18 cellular contexts compared by ENCODE assay signal in the genomic region with DNA sequence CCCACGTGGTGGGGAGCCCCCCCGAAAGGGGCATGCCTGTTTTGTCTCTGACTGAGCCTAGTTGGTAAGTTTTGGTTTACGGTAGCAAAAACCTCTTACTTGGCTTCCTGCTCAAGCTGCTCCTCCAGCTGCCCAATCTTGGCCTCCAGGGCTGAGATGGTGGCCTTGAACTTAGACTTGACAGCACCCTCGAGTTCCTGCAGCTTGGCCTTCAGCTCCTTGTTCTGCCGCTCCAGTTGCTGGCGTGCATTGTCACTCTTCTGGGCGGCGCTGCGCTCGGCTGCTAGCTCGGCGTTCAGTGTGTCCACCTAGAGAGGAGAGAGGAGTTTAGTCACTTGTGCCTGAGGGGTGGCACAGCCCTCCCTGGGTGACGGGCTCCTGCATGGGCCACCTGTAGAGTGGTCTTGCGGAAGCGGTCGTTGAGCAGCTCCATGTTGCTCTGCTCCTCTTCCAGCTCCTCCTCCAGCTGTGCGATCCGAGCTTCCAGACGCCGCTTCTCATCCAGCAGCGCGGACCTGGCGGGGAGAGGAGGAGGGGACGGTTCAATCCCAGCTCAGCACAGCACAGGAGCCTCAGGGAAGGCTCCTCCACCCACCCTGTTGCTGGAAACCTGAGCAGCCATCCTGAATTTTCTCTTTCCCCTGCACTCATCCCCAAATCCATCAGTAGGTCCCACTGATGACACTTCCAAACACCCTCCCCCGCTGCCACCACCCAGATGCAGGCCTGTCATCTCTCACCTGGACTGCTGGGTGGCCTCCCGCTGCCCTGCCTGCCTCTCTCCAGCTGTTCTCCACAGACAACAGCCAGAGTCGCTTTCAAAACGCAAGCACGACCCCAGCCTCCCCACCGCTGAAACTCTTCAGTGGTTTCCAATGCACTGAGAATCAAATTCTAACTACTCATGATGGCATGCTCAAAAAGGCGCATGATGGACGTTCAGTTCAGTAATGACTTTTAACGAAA. TPM values are rescaled to one million over a fixed set of nuclear protein-coding genes. Genes with fewer than 3 reads are reported as not detected.
DNase-seq lines count a peak whose midpoint lies in the region; ATAC-seq and TF ChIP-seq lines count a peak whose summit lies in the region.
"Had no signal": no experiment of that assay in that cellular context is flagged by ENCODE, and none has a peak within 500 bp of the region (broad histone marks: within the 10 kb centered on the region; RNA-seq: fewer than 3 reads in every experiment).

No MANE protein-coding gene starts in this region.

- 64 to 86% (median 71%) methylated on average over 21 to 33 of the region's 33 CpGs for WGBS in adrenal gland, 4 donors

- no peak overlapping the region for H3K4me3 ChIP-seq in adrenal gland
- no peak overlapping the region for H3K4me3 ChIP-seq in skeletal muscle satellite cell (ENCODE audit: low read length)
- H3K4me3 ChIP-seq: GM12878, PC-9, spleen, vagina had no signal

- TF ChIP-seq POLR2A in adrenal gland (IDR thresholded peaks at IDR 0.05), result no peak

- intact Hi-C loops in CD4-positive, alpha-beta T cell (cut with DNase I, micrococcal nuclease), result no loop called here
- intact Hi-C loops in adrenal gland (cut with DNase I), result no loop called here

- CTCF ChIA-PET in CD4-positive, alpha-beta T cell (lab: Charles Lee), result no interaction called here

- peak overlapping the region; percentile 46 for H3K9ac ChIP-seq in skeletal muscle satellite cell (ENCODE audit: low read depth, low read length)

- no peak overlapping the region for H3K27ac Mint-ChIP-seq in CD4-positive, alpha-beta T cell
- peak overlapping the region; percentile 28 for H3K27ac Mint-ChIP-seq in glutamatergic neuron (ENCODE audit: unreplicated experiment)
- H3K27ac Mint-ChIP-seq: activated T-helper 2 cell treated with anti-CD3 and anti-CD28 coated beads, Interferon-gamma antibody, Interleukin-2, Interleukin-4, amounts not matched to agents 10 μg/mL and 5 μg/mL and 100 μg/mL, durations not matched to agents 14 hours and 24 hours and 36 hours had no signal

- no peaks in the 10 kb centered on the region for H3K27me3 ChIP-seq in CD4-positive, alpha-beta T cell (ENCODE audit: control insufficient read depth, insufficient read depth, low read length)
- H3K27me3 ChIP-seq in adrenal gland, result no peaks in the 10 kb centered on the region
- H3K27me3 ChIP-seq in skeletal muscle satellite cell (ENCODE audit: control insufficient read depth, insufficient read depth, low read length), result no peaks in the 10 kb centered on the region
- H3K27me3 ChIP-seq: spleen, vagina had no signal

- no peak for TF ChIP-seq CTCF in CD4-positive, alpha-beta T cell (IDR thresholded peaks at IDR 0.05)
- no peak for TF ChIP-seq CTCF in adrenal gland (IDR thresholded peaks at IDR 0.05)
- no peak for TF ChIP-seq CTCF in glutamatergic neuron (IDR thresholded peaks at IDR 0.05; ENCODE audit: partially characterized antibody, unreplicated experiment)

- peaks cover 96% of the 10 kb centered on the region for H3K36me3 Mint-ChIP-seq in CD4-positive, alpha-beta T cell (ENCODE audit: low read depth)
- peaks cover 22% of the 10 kb centered on the region for H3K36me3 Mint-ChIP-seq in glutamatergic neuron (ENCODE audit: unreplicated experiment)

- no peaks in the 10 kb centered on the region for H3K27me3 Mint-ChIP-seq in CD4-positive, alpha-beta T cell
- H3K27me3 Mint-ChIP-seq in glutamatergic neuron (ENCODE audit: unreplicated experiment), result peaks cover 6% of the 10 kb centered on the region

- peaks cover 0 to 57% of the 10 kb centered on the region in 2 donors for H3K36me3 ChIP-seq in adrenal gland (replicated peaks in 1 of 2)
- H3K36me3 ChIP-seq in skeletal muscle satellite cell (ENCODE audit: insufficient read depth, low read length), result peaks cover 60% of the 10 kb centered on the region

- H3K4me1 Mint-ChIP-seq in CD4-positive, alpha-beta T cell (ENCODE audit: low read depth), result no peaks in the 10 kb centered on the region
- H3K4me1 Mint-ChIP-seq in glutamatergic neuron (ENCODE audit: low read depth, unreplicated experiment), result peaks cover 6% of the 10 kb centered on the region

- POLR2A ChIA-PET in CD4-positive, alpha-beta T cell (lab: Charles Lee), result interaction anchor here (1.0 kb wide), 1 partner anchor 43 kb away, joined by 3 read pairs; no protein-coding TSS in a partner anchor

- peak overlapping the region; percentile 7 for H3K4me3 Mint-ChIP-seq in CD4-positive, alpha-beta T cell
- H3K4me3 Mint-ChIP-seq in glutamatergic neuron (ENCODE audit: unreplicated experiment), result no peak overlapping the region

- H3K27ac ChIP-seq in CD4-positive, alpha-beta T cell (ENCODE audit: low read depth, low read length), result no peak overlapping the region
- peak overlapping the region in 4 of 5 donors; percentile 25 to 81 (median 58) for H3K27ac ChIP-seq in adrenal gland
- H3K27ac ChIP-seq: PC-9, spleen, vagina had no signal

- H3K4me1 ChIP-seq in adrenal gland (replicated peaks in 1 of 2) (peaks cover 11 to 16% of the 10 kb centered on the region in 2 donors), skeletal muscle satellite cell (ENCODE audit: control insufficient read depth, insufficient read depth, low read length) (peaks cover 16% of the 10 kb centered on the region)
- H3K4me1 ChIP-seq: vagina had no signal

- peak overlapping the region; percentile 38 for H3K4me2 ChIP-seq in skeletal muscle satellite cell (ENCODE audit: low read length)
- H3K4me2 ChIP-seq: PC-9 had no signal

- no peak for ATAC-seq in CD4-positive, alpha-beta T cell (ENCODE audit: poor library complexity)
- ATAC-seq in HG03135 (IDR thresholded peaks at IDR 0.05; ENCODE audit: unreplicated experiment), result no peak
- ATAC-seq: GM12878 had no signal

- no peak for DNase-seq in CD4-positive, alpha-beta T cell
- peak in 6 of 7 donors; percentile 37 to 68 (median 60) for DNase-seq in adrenal gland
- no peak for DNase-seq in glutamatergic neuron
- DNase-seq in stimulated activated CD4-positive, alpha-beta T cell treated with anti-CD3 and anti-CD28 coated beads, Interleukin-4, amount 100 ng/mL, for 1 hour, result no peak
- DNase-seq in retina, result no peak
- no peak for DNase-seq in NK-92 (lab: John Stamatoyannopoulos, UW; ENCODE audit: unreplicated experiment)
- DNase-seq: cortex of kidney; Karpas-422; NCI-H1105; NCI-H748 treated with DMSO at 0.1 percent for 48 hours; PC-9; spleen; stimulated activated naive CD4-positive, alpha-beta T cell had no signal

- peaks cover 6% of the 10 kb centered on the region for H3K9me3 Mint-ChIP-seq in CD4-positive, alpha-beta T cell
- H3K9me3 Mint-ChIP-seq in glutamatergic neuron (ENCODE audit: unreplicated experiment), result peaks cover 13% of the 10 kb centered on the region

- H3K9me3 ChIP-seq in CD4-positive, alpha-beta T cell (ENCODE audit: control insufficient read depth, low read length), result peaks cover 11% of the 10 kb centered on the region
- no peaks in the 10 kb centered on the region for H3K9me3 ChIP-seq in adrenal gland (replicated peaks in 1 of 3)
- H3K9me3 ChIP-seq in skeletal muscle satellite cell (replicated peaks; ENCODE audit: low read length), result no peaks in the 10 kb centered on the region
- H3K9me3 ChIP-seq: vagina had no signal

RNA-seq across cellular contexts. Expression of gene NDEL1, which starts 44.6 kb away (rescaled TPM):
- 100 to 1,000 TPM; 300 to 313 TPM for total RNA-seq in CD4-positive, alpha-beta T cell
- total RNA-seq in adrenal gland, result 100 to 1,000 TPM in 1 of 8 donors, 10 to 100 TPM in 7; 21.9 to 265 (median 47.0) TPM
- polyA plus RNA-seq in adrenal gland, result 100 to 1,000 TPM in 1 of 3 donors, 10 to 100 TPM in 2; 27.0 to 108 (median 29.4) TPM
- total RNA-seq in glutamatergic neuron (ENCODE audit: unreplicated experiment), result 51.7 TPM
- 48.9 and 55.9 TPM in 2 replicates for total RNA-seq in skeletal muscle satellite cell (2012; rRNA removed)

Comparison
In these comparisons a context has a peak if more than half of its experiments do, and no peak if none do; other contexts are left out.
1. DNase-seq: peak in adrenal gland (6 of 7); none in CD4-positive, alpha-beta T cell (0 of 10), glutamatergic neuron (single experiment), stimulated activated CD4-positive, alpha-beta T cell treated with anti-CD3 and anti-CD28 coated beads, Interleukin-4, amount 100 ng/mL, for 1 hour (single experiment), retina (single experiment) and NK-92 (single experiment).